18 cellular contexts compared by ENCODE assay signal in the genomic region with DNA sequence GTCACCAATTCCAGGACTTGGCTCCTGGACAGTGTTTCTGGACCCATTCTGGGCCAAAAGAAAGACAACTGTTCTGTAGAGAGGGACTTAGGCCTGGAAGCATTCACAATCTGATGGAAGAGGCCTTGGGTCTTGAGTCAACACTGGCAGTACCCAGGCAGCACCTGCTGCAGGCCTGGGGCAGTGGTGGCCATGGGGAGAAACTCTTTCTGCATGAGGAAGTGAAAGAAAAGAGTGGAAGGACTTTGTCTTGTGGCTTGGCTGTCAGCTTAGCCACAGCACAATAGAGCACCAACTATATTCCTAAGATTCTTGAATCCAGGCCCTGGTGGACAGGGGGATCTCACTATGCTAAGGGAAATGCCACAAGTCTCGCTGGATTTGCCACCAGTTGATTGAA.
DNase-seq lines count a peak whose midpoint lies in the region; ATAC-seq and TF ChIP-seq lines count a peak whose summit lies in the region.
"Had no signal": no experiment of that assay in that cellular context is flagged by ENCODE, and none has a peak within 500 bp of the region (broad histone marks: within the 10 kb centered on the region; RNA-seq: fewer than 3 reads in every experiment).

No MANE protein-coding gene starts in this region.

- H3K27me3 Mint-ChIP-seq in glutamatergic neuron (ENCODE audit: unreplicated experiment) (no peaks in the 10 kb centered on the region), endothelial cell (ENCODE audit: unreplicated experiment) (peaks cover 3% of the 10 kb centered on the region)
- H3K27me3 Mint-ChIP-seq: activated CD4-positive, alpha-beta memory T cell treated with anti-CD3 and anti-CD28 coated beads, Interleukin-2, amount 10 ng/mL, durations not matched to agents 7 days and 5 days; B cell; effector memory CD8-positive, alpha-beta T cell had no signal

- H3K27ac Mint-ChIP-seq in glutamatergic neuron (ENCODE audit: unreplicated experiment) = no peak overlapping the region
- no peak overlapping the region for H3K27ac Mint-ChIP-seq in endothelial cell (ENCODE audit: unreplicated experiment)
- H3K27ac Mint-ChIP-seq: activated CD4-positive, alpha-beta memory T cell treated with anti-CD3 and anti-CD28 coated beads, Interleukin-2, amount 10 ng/mL, durations not matched to agents 7 days and 5 days; activated T-helper 1 cell treated with anti-CD3 and anti-CD28 coated beads, Interleukin-12 subunit alpha, Interleukin-12 subunit beta, Interleukin-2, Interleukin-4 antibody, amounts not matched to agents 30 ng/mL and 10 ng/mL and 1 ng/mL, durations not matched to agents 14 hours and 24 hours and 36 hours; B cell; effector memory CD8-positive, alpha-beta T cell had no signal

- ATAC-seq in GM18867 (IDR thresholded peaks at IDR 0.05; ENCODE audit: unreplicated experiment) (peak; percentile 76), GM21529 (IDR thresholded peaks at IDR 0.05; ENCODE audit: unreplicated experiment) (peak; percentile 57), HG03196 (IDR thresholded peaks at IDR 0.05; ENCODE audit: unreplicated experiment) (peak; percentile 55)
- ATAC-seq: effector memory CD8-positive, alpha-beta T cell; K562; left colon; right cardiac atrium had no signal

- H3K9me3 Mint-ChIP-seq in glutamatergic neuron (ENCODE audit: unreplicated experiment) = no peaks in the 10 kb centered on the region
- H3K9me3 Mint-ChIP-seq in endothelial cell (ENCODE audit: unreplicated experiment) = peaks cover 2% of the 10 kb centered on the region

- no peaks in the 10 kb centered on the region for H3K36me3 Mint-ChIP-seq in glutamatergic neuron (ENCODE audit: unreplicated experiment)
- peaks cover 28% of the 10 kb centered on the region for H3K36me3 Mint-ChIP-seq in endothelial cell (ENCODE audit: low read depth, unreplicated experiment)

- no peak overlapping the region for H3K4me3 Mint-ChIP-seq in glutamatergic neuron (ENCODE audit: unreplicated experiment)
- no peak overlapping the region for H3K4me3 Mint-ChIP-seq in endothelial cell (ENCODE audit: unreplicated experiment)
- H3K4me3 Mint-ChIP-seq: activated CD4-positive, alpha-beta memory T cell treated with anti-CD3 and anti-CD28 coated beads, Interleukin-2, amount 10 ng/mL, durations not matched to agents 7 days and 5 days; activated T-helper 1 cell treated with anti-CD3 and anti-CD28 coated beads, Interleukin-12 subunit alpha, Interleukin-12 subunit beta, Interleukin-2, Interleukin-4 antibody, amounts not matched to agents 30 ng/mL and 10 ng/mL and 1 ng/mL, durations not matched to agents 14 hours and 24 hours and 36 hours; B cell; effector memory CD8-positive, alpha-beta T cell had no signal

- DNase-seq in RPMI8226 = peak; percentile 13
- DNase-seq in stimulated activated CD4-positive, alpha-beta T cell treated with anti-CD3 and anti-CD28 coated beads, Interleukin-4, amount 100 ng/mL, for 4 hours = no peak
- DNase-seq in glutamatergic neuron = no peak
- no peak for DNase-seq in stimulated activated CD4-positive, alpha-beta T cell treated with anti-CD3 and anti-CD28 coated beads, Interleukin-15, amount 100 ng/mL, for 24 hours
- no peak for DNase-seq in endothelial cell (ENCODE audit: low spot score)
- DNase-seq: activated CD4-positive, alpha-beta memory T cell treated with anti-CD3 and anti-CD28 coated beads, Interleukin-2, amount 10 ng/mL, durations not matched to agents 7 days and 5 days; effector memory CD8-positive, alpha-beta T cell; left colon; NCI-H1105; PC-9; stimulated activated CD4-positive, alpha-beta T cell treated with anti-CD3 and anti-CD28 coated beads, Interleukin-2, amount 100 ng/mL, for 24 hours had no signal

- no peaks in the 10 kb centered on the region for H3K4me1 Mint-ChIP-seq in glutamatergic neuron (ENCODE audit: low read depth, unreplicated experiment)
- no peaks in the 10 kb centered on the region for H3K4me1 Mint-ChIP-seq in endothelial cell (ENCODE audit: unreplicated experiment)
- H3K4me1 Mint-ChIP-seq: activated CD4-positive, alpha-beta memory T cell treated with anti-CD3 and anti-CD28 coated beads, Interleukin-2, amount 10 ng/mL, durations not matched to agents 7 days and 5 days; B cell had no signal

- TF ChIP-seq CTCF in glutamatergic neuron (IDR thresholded peaks at IDR 0.05; ENCODE audit: partially characterized antibody, unreplicated experiment) (no peak), endothelial cell (IDR thresholded peaks at IDR 0.05; ENCODE audit: unreplicated experiment) (no peak)
